Comparison of ENCODE assay signal across 8 cellular contexts in the genomic region with DNA sequence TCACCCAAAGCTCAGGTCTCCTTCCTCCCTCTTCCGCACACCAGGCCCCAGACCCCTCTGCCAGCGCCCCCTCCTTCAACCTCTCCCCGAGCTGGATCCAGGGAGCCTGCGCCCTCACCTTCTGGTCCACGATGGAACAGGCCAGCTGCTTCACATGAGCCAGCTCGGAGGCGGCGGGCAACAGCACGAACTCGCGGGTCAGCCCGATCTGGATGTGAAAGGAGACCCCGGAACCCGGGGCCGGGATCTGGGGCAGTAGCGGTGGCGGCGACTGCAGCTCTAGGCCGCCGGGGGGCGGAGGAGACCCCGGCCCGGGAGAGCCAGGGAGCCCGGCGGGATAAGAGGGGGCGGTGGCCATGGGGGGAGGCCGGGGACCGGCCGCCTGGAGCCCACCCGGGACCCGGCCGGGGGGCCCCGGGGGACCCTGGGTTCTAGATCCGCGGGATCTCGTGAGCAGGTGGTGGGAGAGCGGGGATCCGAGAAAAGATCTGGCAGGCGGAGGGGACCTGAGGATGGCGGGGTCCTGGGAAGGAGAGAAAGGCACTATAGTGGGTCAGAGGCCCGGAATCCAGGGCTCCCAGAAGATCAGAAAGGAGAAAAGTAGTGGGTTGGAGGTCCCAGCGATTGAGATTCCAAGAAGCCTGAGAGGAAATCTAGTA. TPM values are rescaled to one million over a fixed set of nuclear protein-coding genes. Genes with fewer than 3 reads are reported as not detected.
DNase-seq lines count a peak whose midpoint lies in the region; ATAC-seq, FAIRE-seq and TF ChIP-seq lines count a peak whose summit lies in the region.

No MANE protein-coding gene starts in this region.

- H3K36me3 ChIP-seq in HUES64 (ENCODE audit: insufficient read depth, low read length) (peaks cover 17% of the 10 kb centered on the region), kidney (ENCODE audit: control insufficient read depth in 1 of 2, insufficient read depth in 2 of 2, low read length in 2 of 2) (peaks cover 0 to 6% of the 10 kb centered on the region in 2 donors), stomach smooth muscle (ENCODE audit: control insufficient read depth in 2 of 2, insufficient read depth in 2 of 2, low read length in 2 of 2) (peaks cover 8% of the 10 kb centered on the region in 2 donors)

- DNase-seq in AG08396 (ENCODE audit: low spot score) (peak; percentile 64), kidney (peak; percentile 86), NCI-H1694 (lab: John Stamatoyannopoulos, UW) (no peak)
- peak; percentile 61 for DNase-seq in activated naive CD8-positive, alpha-beta T cell treated with anti-CD3 and anti-CD28 coated beads, Interleukin-2, amount 10 ng/mL, durations not matched to agents 7 days and 5 days

- H3K4me1 ChIP-seq in HUES64 (ENCODE audit: insufficient read depth, low read length) (peaks cover 20% of the 10 kb centered on the region), kidney (ENCODE audit: control insufficient read depth in 1 of 2, insufficient read depth in 1 of 2, low read depth in 1 of 2, low read length in 2 of 2) (peaks cover 10 to 15% of the 10 kb centered on the region in 2 donors), stomach smooth muscle (ENCODE audit: control insufficient read depth, insufficient read depth, low read length) (peaks cover 31% of the 10 kb centered on the region)

- H3K27ac Mint-ChIP-seq in activated naive CD8-positive, alpha-beta T cell treated with anti-CD3 and anti-CD28 coated beads, Interleukin-2, amount 10 ng/mL, durations not matched to agents 7 days and 5 days: peak overlapping the region; percentile 97

- no peak for FAIRE-seq in kidney (lab: Jason Lieb, UNC)

- TF ChIP-seq CTCF in kidney (IDR thresholded peaks at IDR 0.05; ENCODE audit: borderline replicate concordance, extremely low read depth, insufficient read depth): no peak

- no peaks in the 10 kb centered on the region for H3K27me3 ChIP-seq in HUES64 (ENCODE audit: insufficient read depth, low read length)
- no peaks in the 10 kb centered on the region for H3K27me3 ChIP-seq in stomach smooth muscle (ENCODE audit: control insufficient read depth in 1 of 2, insufficient read depth in 2 of 2, low read length in 2 of 2)

- WGBS in HUES64: 1% methylated on average over 42 of the region's 42 CpGs

- H3K36me3 Mint-ChIP-seq in activated naive CD8-positive, alpha-beta T cell treated with anti-CD3 and anti-CD28 coated beads, Interleukin-2, amount 10 ng/mL, durations not matched to agents 7 days and 5 days: peaks cover 25% of the 10 kb centered on the region

- intact Hi-C loops in kidney (cut with DNase I): no loop called here

- H3K4me3 Mint-ChIP-seq in activated naive CD8-positive, alpha-beta T cell treated with anti-CD3 and anti-CD28 coated beads, Interleukin-2, amount 10 ng/mL, durations not matched to agents 7 days and 5 days: peak overlapping the region; percentile 97

- H3K4me3 ChIP-seq in HUES64 (ENCODE audit: low read length): peak overlapping the region; percentile 80
- H3K4me3 ChIP-seq in kidney (ENCODE audit: low read length in 2 of 2): peak overlapping the region; percentile 62 to 83
- peak overlapping the region; percentile 70 to 87 for H3K4me3 ChIP-seq in stomach smooth muscle (ENCODE audit: low read length in 2 of 2)

- H3K27me3 Mint-ChIP-seq in activated naive CD8-positive, alpha-beta T cell treated with anti-CD3 and anti-CD28 coated beads, Interleukin-2, amount 10 ng/mL, durations not matched to agents 7 days and 5 days: no peaks in the 10 kb centered on the region

- H3K9me3 ChIP-seq in HUES64 (ENCODE audit: insufficient read depth, low read depth, low read length): no peaks in the 10 kb centered on the region
- H3K9me3 ChIP-seq in kidney (ENCODE audit: control insufficient read depth in 1 of 2, low read length in 2 of 2): no peaks in the 10 kb centered on the region
- no peaks in the 10 kb centered on the region for H3K9me3 ChIP-seq in stomach smooth muscle (ENCODE audit: control insufficient read depth in 2 of 2, low read length in 2 of 2)

- peak overlapping the region; percentile 76 for H3K9ac ChIP-seq in HUES64 (ENCODE audit: low read depth, low read length)
- H3K9ac ChIP-seq in kidney (ENCODE audit: low read length in 2 of 2): peak overlapping the region; percentile 85 to 92
- H3K9ac ChIP-seq in stomach smooth muscle (ENCODE audit: low read length in 2 of 2): peak overlapping the region; percentile 81 to 91

- POLR2A ChIA-PET in activated naive CD8-positive, alpha-beta T cell treated with anti-CD3 and anti-CD28 coated beads, Interleukin-2, amount 10 ng/mL, durations not matched to agents 7 days and 5 days (lab: Charles Lee): interaction anchor here (0.5 to 4.5 kb wide), 7 partner anchors 8 to 103 kb away, joined by 3 to 36 read pairs (median 7); partner anchors contain the start of gene SLC1A5

- no peak for ATAC-seq in activated naive CD8-positive, alpha-beta T cell treated with anti-CD3 and anti-CD28 coated beads, Interleukin-2, amount 10 ng/mL, durations not matched to agents 7 days and 5 days (ENCODE audit: low read depth)
- ATAC-seq in GM18502 (IDR thresholded peaks at IDR 0.05; ENCODE audit: poor library complexity, unreplicated experiment) (no peak), GM18520 (IDR thresholded peaks at IDR 0.05; ENCODE audit: unreplicated experiment) (no peak)

- no peaks in the 10 kb centered on the region for H3K9me3 Mint-ChIP-seq in activated naive CD8-positive, alpha-beta T cell treated with anti-CD3 and anti-CD28 coated beads, Interleukin-2, amount 10 ng/mL, durations not matched to agents 7 days and 5 days

- H3K4me1 Mint-ChIP-seq in activated naive CD8-positive, alpha-beta T cell treated with anti-CD3 and anti-CD28 coated beads, Interleukin-2, amount 10 ng/mL, durations not matched to agents 7 days and 5 days: peaks cover 30% of the 10 kb centered on the region

- H3K27ac ChIP-seq in HUES64 (ENCODE audit: low read depth, low read length): peak overlapping the region; percentile 82; the same call in 1 of the 2 replicates
- peak overlapping the region; percentile 85 to 86 for H3K27ac ChIP-seq in kidney (ENCODE audit: low read depth in 2 of 2, low read length in 2 of 2)
- peak overlapping the region; percentile 70 for H3K27ac ChIP-seq in stomach smooth muscle (ENCODE audit: low read length)

RNA-seq across cellular contexts. Expression of gene PRKD2, which starts 0.8 kb away (rescaled TPM):
- 27.3 TPM for polyA plus RNA-seq in HUES64 (2013, experiment 1 of 2)
- polyA plus RNA-seq in HUES64 (2013, experiment 2 of 2): 27.3 TPM
- total RNA-seq in activated naive CD8-positive, alpha-beta T cell treated with anti-CD3 and anti-CD28 coated beads, Interleukin-2, amount 10 ng/mL, durations not matched to agents 7 days and 5 days: 100 to 1,000 TPM; 166 to 173 TPM
- 69.8 TPM for total RNA-seq in kidney
- 26.7 TPM for polyA plus RNA-seq in kidney (ENCODE audit: insufficient read depth, low read depth, low replicate concordance)

RNA-seq across cellular contexts. Expression of gene FKRP, which starts 29.7 kb away (rescaled TPM):
- polyA plus RNA-seq in HUES64 (2013, experiment 1 of 2): 21.3 TPM
- 21.3 TPM for polyA plus RNA-seq in HUES64 (2013, experiment 2 of 2)
- total RNA-seq in activated naive CD8-positive, alpha-beta T cell treated with anti-CD3 and anti-CD28 coated beads, Interleukin-2, amount 10 ng/mL, durations not matched to agents 7 days and 5 days: 10 to 100 TPM; 17.8 to 18.1 TPM
- 20.5 TPM for total RNA-seq in kidney
- polyA plus RNA-seq in kidney (ENCODE audit: insufficient read depth, low read depth, low replicate concordance): 11.8 TPM

RNA-seq across cellular contexts. Expression of gene STRN4, which starts 30.1 kb away (rescaled TPM):
- 68.0 TPM for polyA plus RNA-seq in HUES64 (2013, experiment 1 of 2)
- polyA plus RNA-seq in HUES64 (2013, experiment 2 of 2): 72.1 TPM
- total RNA-seq in activated naive CD8-positive, alpha-beta T cell treated with anti-CD3 and anti-CD28 coated beads, Interleukin-2, amount 10 ng/mL, durations not matched to agents 7 days and 5 days: 10 to 100 TPM; 79.2 to 87.5 TPM
- 74.9 TPM for total RNA-seq in kidney
- 31.5 TPM for polyA plus RNA-seq in kidney (ENCODE audit: insufficient read depth, low read depth, low replicate concordance)

RNA-seq across cellular contexts. Expression of gene DACT3, which starts 55.2 kb away (rescaled TPM):
- polyA plus RNA-seq in HUES64 (2013, experiment 1 of 2): 1.6 TPM
- polyA plus RNA-seq in HUES64 (2013, experiment 2 of 2): 3.2 TPM
- total RNA-seq in activated naive CD8-positive, alpha-beta T cell treated with anti-CD3 and anti-CD28 coated beads, Interleukin-2, amount 10 ng/mL, durations not matched to agents 7 days and 5 days: under 1 TPM; 0.42 to 0.48 TPM
- 10.4 TPM for total RNA-seq in kidney
- 5.4 TPM for polyA plus RNA-seq in kidney (ENCODE audit: insufficient read depth, low read depth, low replicate concordance)
